In the genomic region with DNA sequence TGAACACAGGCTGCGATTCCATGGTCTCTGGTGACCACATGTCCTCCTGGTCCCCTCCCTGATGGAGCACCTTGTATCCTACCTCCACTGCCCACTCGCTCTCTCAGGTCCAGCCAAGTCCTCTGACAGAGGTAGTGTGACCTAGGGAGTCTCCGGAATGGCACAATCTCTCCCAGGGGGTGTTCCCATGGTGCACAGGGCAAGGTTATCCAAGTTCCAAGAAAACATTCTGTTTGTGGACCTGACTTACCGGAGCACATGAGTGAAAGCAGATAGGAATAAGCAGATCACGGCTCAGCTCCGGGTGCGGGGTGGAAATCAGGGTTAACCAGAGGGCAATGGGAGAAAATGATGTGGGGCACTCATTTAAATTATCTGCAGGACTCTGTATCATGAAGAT, we compare ENCODE assay signal across 28 cellular contexts.
"Had no signal": no experiment of that assay in that cellular context is flagged by ENCODE, and none has a peak within 500 bp of the region (broad histone marks: within the 10 kb centered on the region; RNA-seq: fewer than 3 reads in every experiment).

No MANE protein-coding gene starts in this region.

- H3K27ac ChIP-seq: cardiac muscle cell, foreskin keratinocyte, heart right ventricle, left lung, neural progenitor cell, prostate gland, sigmoid colon, thoracic aorta, uterus had no signal

- H3K9me3 ChIP-seq: heart right ventricle, left lung, prostate gland, sigmoid colon, thoracic aorta, uterus had no signal

- H3K36me3 ChIP-seq: cardiac muscle cell, heart right ventricle, left lung, neural progenitor cell, prostate gland, sigmoid colon, thoracic aorta, uterus had no signal

- H2AFZ ChIP-seq: neural progenitor cell had no signal

- H3K4me2 ChIP-seq: neural progenitor cell had no signal

- H3K27me3 ChIP-seq: cardiac muscle cell, neural progenitor cell, sigmoid colon, uterus had no signal

- ATAC-seq: activated CD4-positive, alpha-beta T cell treated with anti-CD3 and anti-CD28 coated beads for 36 hours; activated CD8-positive, alpha-beta memory T cell treated with anti-CD3 and anti-CD28 coated beads, Interleukin-2, amount 10 ng/mL, durations not matched to agents 7 days and 5 days; activated CD8-positive, alpha-beta T cell treated with anti-CD3 and anti-CD28 coated beads, Interleukin-2, amount 10 ng/mL, durations not matched to agents 7 days and 5 days; activated naive CD4-positive, alpha-beta T cell treated with anti-CD3 and anti-CD28 coated beads, Interleukin-2, amount 50 U/mL, for 72 hours; foreskin keratinocyte; natural killer cell had no signal

- H3K4me1 ChIP-seq: foreskin keratinocyte, left lung, neural progenitor cell, prostate gland, sigmoid colon, uterus had no signal

- DNase-seq: activated CD4-positive, alpha-beta T cell treated with anti-CD3 and anti-CD28 coated beads for 36 hours; activated CD4-positive, CD25-positive, alpha-beta regulatory T cell; activated CD8-positive, alpha-beta memory T cell treated with anti-CD3 and anti-CD28 coated beads, Interleukin-2, amount 10 ng/mL, durations not matched to agents 7 days and 5 days; activated CD8-positive, alpha-beta T cell treated with anti-CD3 and anti-CD28 coated beads, Interleukin-2, amount 10 ng/mL, durations not matched to agents 7 days and 5 days; activated naive CD4-positive, alpha-beta T cell; activated T-cell treated with anti-CD3 and anti-CD28 coated beads, Interleukin-2, amount 50 U/mL, for 48 hours; anterior cingulate cortex; cerebellar nuclear complex; cortex of kidney; foreskin keratinocyte; heart right ventricle; left lung; mesendoderm; natural killer cell; retina; sigmoid colon; small intestine; stimulated activated CD4-positive, alpha-beta T cell treated with anti-CD3 and anti-CD28 coated beads, Interleukin-15, amount 100 ng/mL, for 24 hours; stimulated activated CD4-positive, alpha-beta T cell treated with anti-CD3 and anti-CD28 coated beads, Interleukin-2, amount 100 ng/mL, for 24 hours; stimulated activated naive CD4-positive, alpha-beta T cell; T-helper 1 cell; uterus had no signal

- H3K4me3 ChIP-seq: cardiac muscle cell, heart right ventricle, left lung, lung, neural progenitor cell, prostate gland, sigmoid colon, thoracic aorta, uterus had no signal
